In genomic region chr2:234951386-234952269, GRCh38 we compare ENCODE assay signal across 7 cellular contexts. TPM values are rescaled to one million over a fixed set of nuclear protein-coding genes. Genes with fewer than 3 reads are reported as not detected.
DNase-seq lines count a peak whose midpoint lies in the region; ATAC-seq and TF ChIP-seq lines count a peak whose summit lies in the region.

TSS of gene SH3BP4 (plus strand) at chr2:234952017. CDS start at chr2:235035003, 82,986 bp downstream.

- peak within 1 kb of the TSS; percentile 78; the same call in 1 of the 2 replicates for H2AFZ ChIP-seq in GM23338

- TF ChIP-seq EP300 in transverse colon (IDR thresholded peaks at IDR 0.05; ENCODE audit: low read depth), result no peak

- H3K4me3 Mint-ChIP-seq in GM23338, result peak within 1 kb of the TSS; percentile 87
- H3K4me3 Mint-ChIP-seq in activated naive CD8-positive, alpha-beta T cell, result peak within 1 kb of the TSS; percentile 82
- H3K4me3 Mint-ChIP-seq in neural crest cell, result peak within 1 kb of the TSS; percentile 95

- intact Hi-C loops in transverse colon (cut with DNase I; ENCODE audit: low total_unique reads), result no loop called here

- DNase-seq in GM23338 (ENCODE audit: low spot score) (peak; percentile 85), NCI-H510A (lab: John Stamatoyannopoulos, UW) (peak; percentile 48), glomerular endothelial cell (ENCODE audit: extremely low read depth, low read depth, low spot score) (no peak), neural crest cell (ENCODE audit: low read depth, low spot score) (peak; percentile 72), transverse colon (peak; percentile 87)

- in situ Hi-C loops in transverse colon (cut with MboI; ENCODE audit: low pct_ligation_motif_present in 1 of 4, low pct_unique_long_range_greater_than_20kb in 1 of 4, low sequenced_read_pairs in 3 of 4), result no loop called here

- H3K79me2 ChIP-seq in GM23338 (replicated peaks; ENCODE audit: insufficient read depth), result peaks cover 42% of the 10 kb centered on the region

- H3K9me3 Mint-ChIP-seq in GM23338 (no peaks in the 10 kb centered on the region), neural crest cell (no peaks in the 10 kb centered on the region)
- H3K9me3 Mint-ChIP-seq in activated naive CD8-positive, alpha-beta T cell (ENCODE audit: low read depth), result no peaks in the 10 kb centered on the region

- 4% methylated on average over 51 of the region's 113 CpGs; no CpG with 5 or more reads in 1 of the 2 donors for WGBS in transverse colon (ENCODE audit: low coverage in 1 of 2), 2 donors

- H3K4me1 ChIP-seq in GM23338 (ENCODE audit: insufficient read depth) (peaks cover 40% of the 10 kb centered on the region), transverse colon (peaks cover 3 to 53% (median 38%) of the 10 kb centered on the region in 4 donors)

- ATAC-seq in GM23338, result peak; percentile 74
- no peak for ATAC-seq in HG02623 (IDR thresholded peaks at IDR 0.05; ENCODE audit: unreplicated experiment)

- no peaks in the 10 kb centered on the region for H3K9me2 ChIP-seq in GM23338 (ENCODE audit: insufficient read depth)

- H3K27ac ChIP-seq in GM23338 (ENCODE audit: low read depth) (no peak within 1 kb of the TSS), transverse colon (peak within 1 kb of the TSS; percentile 74 to 91 (median 90))

- no peaks in the 10 kb centered on the region for H3F3A ChIP-seq in GM23338 (replicated peaks; ENCODE audit: low read depth)

- H3K27me3 Mint-ChIP-seq in GM23338 (ENCODE audit: insufficient read depth, low read depth, poor library complexity) (peaks cover 21% of the 10 kb centered on the region), neural crest cell (ENCODE audit: low read depth) (peaks cover 5% of the 10 kb centered on the region)
- H3K27me3 Mint-ChIP-seq in activated naive CD8-positive, alpha-beta T cell, result peaks cover 40% of the 10 kb centered on the region

- H3K27me3 ChIP-seq in GM23338 (ENCODE audit: insufficient read depth), result peaks cover 37% of the 10 kb centered on the region
- peaks cover 15% of the 10 kb centered on the region for H3K27me3 ChIP-seq in transverse colon

- H3K36me3 Mint-ChIP-seq in GM23338 (ENCODE audit: low read depth) (peaks cover 5% of the 10 kb centered on the region; the same call in 2 of the 3 replicates), neural crest cell (ENCODE audit: low read depth) (no peaks in the 10 kb centered on the region)
- H3K36me3 Mint-ChIP-seq in activated naive CD8-positive, alpha-beta T cell, result no peaks in the 10 kb centered on the region

- no peak within 1 kb of the TSS for H3K27ac Mint-ChIP-seq in GM23338
- H3K27ac Mint-ChIP-seq in activated naive CD8-positive, alpha-beta T cell, result no peak within 1 kb of the TSS
- peak within 1 kb of the TSS; percentile 69 for H3K27ac Mint-ChIP-seq in neural crest cell (ENCODE audit: unreplicated experiment)

- peaks cover 42% of the 10 kb centered on the region for H3K4me1 Mint-ChIP-seq in GM23338
- H3K4me1 Mint-ChIP-seq in activated naive CD8-positive, alpha-beta T cell (ENCODE audit: low read depth), result peaks cover 6% of the 10 kb centered on the region
- peaks cover 58% of the 10 kb centered on the region for H3K4me1 Mint-ChIP-seq in neural crest cell

- H4K20me1 ChIP-seq in GM23338 (replicated peaks; ENCODE audit: insufficient read depth), result 0 out of 2 replicates have a peak, but pooled peaks cover 9% of the 10 kb centered on the region

- H3K36me3 ChIP-seq in GM23338 (ENCODE audit: insufficient read depth), result no peaks in the 10 kb centered on the region
- no peaks in the 10 kb centered on the region for H3K36me3 ChIP-seq in transverse colon

- H3K4me3 ChIP-seq in GM23338 (peak within 1 kb of the TSS; percentile 91), transverse colon (peak within 1 kb of the TSS; percentile 72 to 95 (median 86))

- H3K4me2 ChIP-seq in GM23338, result peak within 1 kb of the TSS; percentile 96

- no peak for TF ChIP-seq CTCF in GM23338 (conservative IDR thresholded peaks at IDR 0.05; ENCODE audit: low read depth in 2 of 2)
- no peak for TF ChIP-seq CTCF in neural crest cell (conservative IDR thresholded peaks at IDR 0.05)
- no peak for TF ChIP-seq CTCF in transverse colon (IDR thresholded peaks at IDR 0.05)

- no peaks in the 10 kb centered on the region for H3K9me3 ChIP-seq in transverse colon

- peak; percentile 11 for TF ChIP-seq POLR2A in transverse colon (IDR thresholded peaks at IDR 0.05)

TF ChIP-seq in GM23338, 12 proteins besides CTCF, POLR2A, EP300 and RAD21:
- no peak for TF ChIP-seq REST (IDR thresholded peaks at IDR 0.05; ENCODE audit: unreplicated experiment)
- peak; percentile 46; the same call in 1 of the 2 replicates for TF ChIP-seq POLR2AphosphoS5 (IDR thresholded peaks at IDR 0.05; ENCODE audit: low read depth)
- TF ChIP-seq NANOG (IDR thresholded peaks at IDR 0.05; ENCODE audit: borderline replicate concordance), result no peak

RNA-seq across cellular contexts. Expression of gene SH3BP4, which starts in this region (rescaled TPM):
- total RNA-seq in GM23338 (2014; rRNA removed; shearing (Covaris generic)), result 50.9 and 57.6 TPM in 2 replicates
- 15.1 and 15.6 TPM in 2 replicates for polyA plus RNA-seq in GM23338 (2016; fragmentation: Nextera tagmentation; extraction: Ambion mirVana)
- total RNA-seq in glomerular endothelial cell (62.5 and 70.5 TPM in 2 replicates), neural crest cell (32.1 and 37.1 TPM in 2 replicates), transverse colon (10 to 100 TPM in 3 of 4 donors, 1 to 10 TPM in 1; 7.5 to 24.9 (median 19.5) TPM)
